In genomic region chr3:15038306-15038705, GRCh38 we compare ENCODE assay signal across 26 cellular contexts.
"Had no signal": no experiment of that assay in that cellular context is flagged by ENCODE, and none has a peak within 500 bp of the region (broad histone marks: within the 10 kb centered on the region; RNA-seq: fewer than 3 reads in every experiment).

No MANE protein-coding gene starts in this region.

- H3K27me3 Mint-ChIP-seq: dendritic cell treated with granulocyte-macrophage colony-stimulating factor and Interleukin-4, amounts not matched to agents 40 ng/mL and 50 ng/mL, for 4 days; naive thymus-derived CD4-positive, alpha-beta T cell; stimulated activated naive B cell treated with anti-CD40 and anti-IgM and Interleukin-4, amounts not matched to agents 10 μg/mL and 1 μg/mL and 100 μg/mL, for 72 hours; stimulated activated naive CD8-positive, alpha-beta T cell treated with anti-CD3 and anti-CD28 coated beads, Interleukin-15, Interleukin-2, amounts not matched to agents 100 ng/mL and 50 ng/mL, for 24 hours had no signal

- H3K4me3 ChIP-seq: colonic mucosa, esophagus muscularis mucosa, gastroesophageal sphincter, heart right ventricle, left lung, pancreas, right lobe of liver, suprapubic skin, vagina had no signal

- H3K27me3 ChIP-seq: colonic mucosa, esophagus muscularis mucosa, foreskin keratinocyte, gastroesophageal sphincter, heart right ventricle, left lung, neutrophil, pancreas, right lobe of liver, suprapubic skin, vagina had no signal

- H3K4me1 Mint-ChIP-seq: stimulated activated naive B cell treated with anti-CD40 and anti-IgM and Interleukin-4, amounts not matched to agents 10 μg/mL and 1 μg/mL and 100 μg/mL, for 72 hours had no signal

- H3K9me3 ChIP-seq: colonic mucosa, esophagus muscularis mucosa, gastroesophageal sphincter, heart right ventricle, left lung, neutrophil, pancreas, right lobe of liver, suprapubic skin, vagina had no signal

- H3K4me1 ChIP-seq: colonic mucosa, foreskin keratinocyte, pancreas, suprapubic skin, vagina had no signal

- H3K9me3 Mint-ChIP-seq: dendritic cell treated with granulocyte-macrophage colony-stimulating factor and Interleukin-4, amounts not matched to agents 40 ng/mL and 50 ng/mL, for 4 days; naive thymus-derived CD4-positive, alpha-beta T cell; nephron; stimulated activated naive B cell treated with anti-CD40 and anti-IgM and Interleukin-4, amounts not matched to agents 10 μg/mL and 1 μg/mL and 100 μg/mL, for 72 hours; stimulated activated naive CD8-positive, alpha-beta T cell treated with anti-CD3 and anti-CD28 coated beads, Interleukin-15, Interleukin-2, amounts not matched to agents 100 ng/mL and 50 ng/mL, for 24 hours had no signal

- H3K27ac Mint-ChIP-seq: dendritic cell treated with granulocyte-macrophage colony-stimulating factor and Interleukin-4, amounts not matched to agents 40 ng/mL and 50 ng/mL, for 4 days; stimulated activated naive B cell treated with anti-CD40 and anti-IgM and Interleukin-4, amounts not matched to agents 10 μg/mL and 1 μg/mL and 100 μg/mL, for 72 hours; stimulated activated naive CD8-positive, alpha-beta T cell treated with anti-CD3 and anti-CD28 coated beads, Interleukin-15, Interleukin-2, amounts not matched to agents 100 ng/mL and 50 ng/mL, for 24 hours had no signal

- H3K27ac ChIP-seq: colonic mucosa, esophagus muscularis mucosa, foreskin keratinocyte, gastroesophageal sphincter, heart right ventricle, left lung, neutrophil, pancreas, right lobe of liver, suprapubic skin, vagina had no signal

- ATAC-seq: foreskin keratinocyte; gastroesophageal sphincter; left cardiac atrium; left lung; naive thymus-derived CD4-positive, alpha-beta T cell; pancreas; right lobe of liver; stimulated activated naive B cell treated with anti-CD40 and anti-IgM and Interleukin-4, amounts not matched to agents 10 μg/mL and 1 μg/mL and 100 μg/mL, for 72 hours had no signal

- DNase-seq: colonic mucosa; effector CD8-positive, alpha-beta T cell; foreskin keratinocyte; glutamatergic neuron; heart right ventricle; hippocampal formation; left cardiac atrium; left lung; mesenchymal stem cell; midbrain; naive thymus-derived CD4-positive, alpha-beta T cell; pancreas; right lobe of liver; small intestine; stimulated activated CD4-positive, alpha-beta T cell treated with anti-CD3 and anti-CD28 coated beads, Interleukin-15, amount 100 ng/mL, for 24 hours; stimulated activated CD4-positive, alpha-beta T cell treated with anti-CD3 and anti-CD28 coated beads, Interleukin-2, amount 100 ng/mL, for 48 hours; stimulated activated naive B cell treated with anti-CD40 and anti-IgM and Interleukin-4, amounts not matched to agents 10 μg/mL and 1 μg/mL and 100 μg/mL, for 72 hours; trophoblast cell had no signal

- H3K4me3 Mint-ChIP-seq: dendritic cell treated with granulocyte-macrophage colony-stimulating factor and Interleukin-4, amounts not matched to agents 40 ng/mL and 50 ng/mL, for 4 days; naive thymus-derived CD4-positive, alpha-beta T cell; nephron; stimulated activated naive B cell treated with anti-CD40 and anti-IgM and Interleukin-4, amounts not matched to agents 10 μg/mL and 1 μg/mL and 100 μg/mL, for 72 hours; stimulated activated naive CD8-positive, alpha-beta T cell treated with anti-CD3 and anti-CD28 coated beads, Interleukin-15, Interleukin-2, amounts not matched to agents 100 ng/mL and 50 ng/mL, for 24 hours had no signal
